1 cellular context compared by ENCODE assay signal in the genomic region with DNA sequence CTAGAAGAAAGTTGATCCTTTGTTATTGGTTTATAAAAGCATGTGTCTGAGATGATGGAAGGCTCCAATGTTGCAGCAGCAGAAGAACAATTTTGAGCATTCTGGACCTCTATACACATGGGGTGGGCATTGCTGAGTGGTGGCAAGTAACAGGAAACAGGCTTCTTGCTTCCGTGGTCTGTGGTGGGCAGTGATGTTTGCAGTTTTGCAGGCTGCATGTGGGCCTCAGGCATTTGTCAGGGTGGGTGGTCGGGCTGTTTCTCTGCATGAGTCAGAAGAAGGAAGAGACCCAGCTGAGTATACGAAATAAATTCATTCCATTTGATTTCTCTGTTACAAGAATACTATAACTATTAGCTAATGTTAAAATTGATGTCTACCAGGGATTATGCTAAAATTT.
TF ChIP-seq lines count a peak whose summit lies in the region.

No MANE protein-coding gene starts in this region.

TF ChIP-seq in WTC11, 78 proteins besides CTCF, POLR2A, EP300 and RAD21 (continued from another document):
- no peak for TF ChIP-seq ZBTB21 (CRISPR knock-in tag; IDR thresholded peaks at IDR 0.05; ENCODE audit: borderline replicate concordance)
- TF ChIP-seq ZNF219 (CRISPR knock-in tag; IDR thresholded peaks at IDR 0.05; ENCODE audit: borderline replicate concordance) = no peak
- TF ChIP-seq ZNF396 (CRISPR knock-in tag; IDR thresholded peaks at IDR 0.05; ENCODE audit: borderline replicate concordance) = no peak
- no peak for TF ChIP-seq SMAD4 (CRISPR knock-in tag; IDR thresholded peaks at IDR 0.05)
- no peak for TF ChIP-seq NFYB (CRISPR knock-in tag; conservative IDR thresholded peaks at IDR 0.05; ENCODE audit: low read depth)
- no peak for TF ChIP-seq ZNF281 (CRISPR knock-in tag; IDR thresholded peaks at IDR 0.05)
- no peak for TF ChIP-seq USF1 (CRISPR knock-in tag; IDR thresholded peaks at IDR 0.05)
- no peak for TF ChIP-seq OVOL2 (CRISPR knock-in tag; IDR thresholded peaks at IDR 0.05; ENCODE audit: borderline replicate concordance)
